31 cellular contexts compared by ENCODE assay signal in genomic region chr6:89180112-89180511, GRCh38. TPM values are rescaled to one million over a fixed set of nuclear protein-coding genes. Genes with fewer than 3 reads are reported as not detected.
"Had no signal": no experiment of that assay in that cellular context is flagged by ENCODE, and none has a peak within 500 bp of the region (broad histone marks: within the 10 kb centered on the region; RNA-seq: fewer than 3 reads in every experiment).

No MANE protein-coding gene starts in this region.

- H3K9me3 Mint-ChIP-seq: dendritic cell treated with granulocyte-macrophage colony-stimulating factor and Interleukin-4, amounts not matched to agents 40 ng/mL and 50 ng/mL, for 4 days; effector memory CD8-positive, alpha-beta T cell; endodermal cell; mesothelial cell of epicardium had no signal

- H3K27ac Mint-ChIP-seq: dendritic cell treated with granulocyte-macrophage colony-stimulating factor and Interleukin-4, amounts not matched to agents 40 ng/mL and 50 ng/mL, for 4 days; effector memory CD8-positive, alpha-beta T cell; endodermal cell; mesothelial cell of epicardium had no signal

- H3K4me1 Mint-ChIP-seq: endodermal cell, mesothelial cell of epicardium had no signal

- H3K27me3 Mint-ChIP-seq: dendritic cell treated with granulocyte-macrophage colony-stimulating factor and Interleukin-4, amounts not matched to agents 40 ng/mL and 50 ng/mL, for 4 days had no signal

- ATAC-seq: effector memory CD8-positive, alpha-beta T cell; esophagus mucosa; left cardiac atrium; left lung; left ventricle myocardium superior; lower lobe of right lung had no signal

- H3K4me3 ChIP-seq: colonic mucosa, esophagus squamous epithelium, gastrocnemius medialis, heart right ventricle, left lung, lower lobe of right lung had no signal

- H3K36me3 ChIP-seq: colonic mucosa, esophagus squamous epithelium, gastrocnemius medialis, heart right ventricle, left lung, lower lobe of right lung had no signal

- H3K27ac ChIP-seq: colonic mucosa, epithelial cell of prostate, esophagus squamous epithelium, heart right ventricle, left lung, lower lobe of right lung had no signal

- H3K4me1 ChIP-seq: colonic mucosa, esophagus squamous epithelium, left lung, lower lobe of right lung had no signal

- H3K27me3 ChIP-seq: colonic mucosa, esophagus squamous epithelium, gastrocnemius medialis, heart right ventricle, left lung had no signal

- H3K9me3 ChIP-seq: colonic mucosa, esophagus squamous epithelium, gastrocnemius medialis, heart right ventricle, left lung, lower lobe of right lung had no signal

- H3K4me3 Mint-ChIP-seq: dendritic cell treated with granulocyte-macrophage colony-stimulating factor and Interleukin-4, amounts not matched to agents 40 ng/mL and 50 ng/mL, for 4 days; effector memory CD8-positive, alpha-beta T cell; endodermal cell; mesothelial cell of epicardium had no signal

- H3K36me3 Mint-ChIP-seq: mesothelial cell of epicardium had no signal

- DNase-seq: cerebellar nuclear complex; colonic mucosa; cortex of kidney; effector CD8-positive, alpha-beta T cell; effector memory CD8-positive, alpha-beta T cell; endodermal cell; erythroblast; esophagus squamous epithelium; foreskin fibroblast; foreskin melanocyte; gastrocnemius medialis; glutamatergic neuron; head of caudate nucleus; heart right ventricle; hippocampal formation; left cardiac atrium; left lung; left ventricle myocardium superior; lower lobe of right lung; mesenchymal stem cell had no signal

RNA-seq across cellular contexts. Expression of gene GABRR1, which starts 37.0 kb away (rescaled TPM):
- total RNA-seq: chondrocyte, dermis microvascular lymphatic vessel endothelial cell, glomerular endothelial cell, heart right ventricle, kidney epithelial cell, left cardiac atrium, left lung, left ventricle myocardium superior, lower lobe of right lung, lung microvascular endothelial cell, mesenteric fat pad, mesothelial cell of epicardium, mucosa of gallbladder had no signal
